In genomic region chr2:43070676-43071491, GRCh38 we compare ENCODE assay signal across 1 cellular context.
TF ChIP-seq lines count a peak whose summit lies in the region.

No MANE protein-coding gene starts in this region.

TF ChIP-seq in HepG2, 621 proteins besides CTCF, POLR2A, EP300 and RAD21 (continued from another document and continues in another):
- TF ChIP-seq ZNF512B (CRISPR knock-in tag; IDR thresholded peaks at IDR 0.05; ENCODE audit: borderline replicate concordance) (no peak), SMC3 (IDR thresholded peaks at IDR 0.05; ENCODE audit: low read length) (no peak), TARDBP (CRISPR knock-in tag; IDR thresholded peaks at IDR 0.05) (no peak), SIX1 (CRISPR knock-in tag; IDR thresholded peaks at IDR 0.05; ENCODE audit: borderline replicate concordance) (no peak), SMAD1 (CRISPR knock-in tag; IDR thresholded peaks at IDR 0.05; ENCODE audit: borderline replicate concordance, low read depth) (0 out of 2 replicates have a peak, but pooled peaks have one; percentile 19), THAP8 (CRISPR knock-in tag; IDR thresholded peaks at IDR 0.05; ENCODE audit: borderline replicate concordance) (no peak), ZNF772 (CRISPR knock-in tag; IDR thresholded peaks at IDR 0.05) (no peak), CHD2 (IDR thresholded peaks at IDR 0.05; ENCODE audit: low read depth, low read length) (no peak), HMG20B (CRISPR knock-in tag; conservative IDR thresholded peaks at IDR 0.05) (no peak), ZNF572 (CRISPR knock-in tag; IDR thresholded peaks at IDR 0.05) (peak; percentile 47; the same call in 1 of the 2 replicates), ZNF432 (CRISPR knock-in tag; IDR thresholded peaks at IDR 0.05; ENCODE audit: borderline replicate concordance) (no peak), PBX3 (CRISPR knock-in tag; IDR thresholded peaks at IDR 0.05; ENCODE audit: borderline replicate concordance) (no peak), SOX6 (IDR thresholded peaks at IDR 0.05) (no peak), SOX6 (CRISPR knock-in tag; IDR thresholded peaks at IDR 0.05) (no peak), ATAD3A (CRISPR knock-in tag; IDR thresholded peaks at IDR 0.05) (no peak), SIX4 (CRISPR knock-in tag; IDR thresholded peaks at IDR 0.05) (no peak), HNF1A (IDR thresholded peaks at IDR 0.05; ENCODE audit: low read depth) (no peak), HNF1A (CRISPR knock-in tag; IDR thresholded peaks at IDR 0.05; ENCODE audit: borderline replicate concordance) (no peak), FOXK1 (CRISPR knock-in tag; IDR thresholded peaks at IDR 0.05; ENCODE audit: borderline replicate concordance, low read depth) (no peak), ZSCAN29 (CRISPR knock-in tag; conservative IDR thresholded peaks at IDR 0.05) (no peak), ZNF782 (CRISPR knock-in tag; IDR thresholded peaks at IDR 0.05; ENCODE audit: borderline replicate concordance) (no peak), AKAP8 (CRISPR knock-in tag; IDR thresholded peaks at IDR 0.05) (no peak), ZNF550 (CRISPR knock-in tag; IDR thresholded peaks at IDR 0.05; ENCODE audit: borderline replicate concordance) (no peak), ONECUT2 (CRISPR knock-in tag; IDR thresholded peaks at IDR 0.05) (no peak), FUBP1 (CRISPR knock-in tag; IDR thresholded peaks at IDR 0.05; ENCODE audit: borderline replicate concordance) (no peak), ZHX2 (IDR thresholded peaks at IDR 0.05; ENCODE audit: low read depth) (no peak), ZHX2 (CRISPR knock-in tag; IDR thresholded peaks at IDR 0.05; ENCODE audit: borderline replicate concordance) (no peak), KLF9 (CRISPR knock-in tag; IDR thresholded peaks at IDR 0.05; ENCODE audit: low read depth) (no peak), ZNF30 (CRISPR knock-in tag; IDR thresholded peaks at IDR 0.05) (no peak), NCOR1 (IDR thresholded peaks at IDR 0.05; ENCODE audit: borderline replicate concordance, low read length) (no peak), ZNF225 (CRISPR knock-in tag; IDR thresholded peaks at IDR 0.05) (no peak), PHF21A (CRISPR knock-in tag; IDR thresholded peaks at IDR 0.05) (0 out of 2 replicates have a peak, but pooled peaks have one; percentile 55), GZF1 (CRISPR knock-in tag; IDR thresholded peaks at IDR 0.05) (no peak), AFF4 (CRISPR knock-in tag; IDR thresholded peaks at IDR 0.05) (no peak), HMGXB4 (CRISPR knock-in tag; IDR thresholded peaks at IDR 0.05; ENCODE audit: borderline replicate concordance in 1 of 2, low read depth in 1 of 2) (no peak), KDM5A (IDR thresholded peaks at IDR 0.05; ENCODE audit: borderline replicate concordance, low read length) (no peak), ZNF781 (CRISPR knock-in tag; IDR thresholded peaks at IDR 0.05; ENCODE audit: borderline replicate concordance, not compliant biosample characterization) (no peak), ZNF383 (CRISPR knock-in tag; IDR thresholded peaks at IDR 0.05; ENCODE audit: borderline replicate concordance) (no peak), ZNF768 (CRISPR knock-in tag; IDR thresholded peaks at IDR 0.05) (no peak; the same call in 1 of the 2 replicates)
